ENCODE assay signal across 17 cellular contexts in the genomic region with DNA sequence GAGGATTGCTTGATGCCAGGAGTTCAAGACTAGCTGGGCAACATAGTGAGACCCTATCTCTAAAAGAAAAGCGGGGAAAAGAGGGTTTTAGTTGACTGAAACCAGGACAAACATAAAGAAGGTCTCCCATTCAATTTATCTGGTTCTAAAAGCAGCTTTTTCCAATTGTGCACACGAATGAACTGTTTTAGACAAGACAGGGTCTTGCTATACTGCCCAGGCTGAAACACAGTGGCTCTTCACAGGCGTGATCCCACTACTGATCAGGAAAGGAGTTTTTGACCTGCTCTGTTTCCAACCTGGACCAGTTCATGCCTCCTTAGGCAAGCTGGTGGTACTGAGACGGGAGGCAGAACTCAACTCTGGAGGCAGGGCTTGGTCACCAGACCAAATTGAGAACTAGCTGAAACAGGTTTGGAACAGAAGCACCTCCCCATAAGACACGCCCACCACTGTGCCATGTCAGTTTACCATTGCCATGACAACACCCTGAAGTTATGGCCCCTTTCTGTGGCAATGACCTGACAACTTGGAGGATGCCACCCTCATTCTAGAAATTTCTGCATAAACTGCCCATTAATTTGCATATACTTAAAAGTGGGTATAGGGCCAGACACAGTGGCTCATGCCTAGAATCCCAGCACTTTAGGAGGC. TPM values are rescaled to one million over a fixed set of nuclear protein-coding genes. Genes with fewer than 3 reads are reported as not detected.
DNase-seq lines count a peak whose midpoint lies in the region; ATAC-seq, FAIRE-seq and TF ChIP-seq lines count a peak whose summit lies in the region.
"Had no signal": no experiment of that assay in that cellular context is flagged by ENCODE, and none has a peak within 500 bp of the region (broad histone marks: within the 10 kb centered on the region; RNA-seq: fewer than 3 reads in every experiment).

No MANE protein-coding gene starts in this region.

- H3K36me3 ChIP-seq in HepG2 (replicated peaks in 1 of 2; ENCODE audit: control insufficient read depth in 1 of 2, insufficient read depth in 2 of 2, low read length in 2 of 2) (no peaks in the 10 kb centered on the region), right lobe of liver (no peaks in the 10 kb centered on the region), K562 (ENCODE audit: control insufficient read depth, insufficient read depth, low read length) (no peaks in the 10 kb centered on the region)
- H3K36me3 ChIP-seq: left lung had no signal

- BruUV-seq in HepG2 (replicated peaks; lab: Mats Ljungman, UMichigan) (no TSS peak), K562 (replicated peaks; lab: Mats Ljungman, UMichigan) (no TSS peak)

- no peak overlapping the region for H3K9ac ChIP-seq in HepG2 (ENCODE audit: insufficient read depth, low read depth, low read length)
- H3K9ac ChIP-seq in K562 (ENCODE audit: insufficient read depth in 1 of 2, low read depth in 2 of 2, low read length in 2 of 2), result no peak overlapping the region

- POLR2A ChIA-PET in HepG2 (lab: Yijun Ruan, JAX) (no interaction called here), K562 (lab: Yijun Ruan, JAX) (interaction anchor here (1.6 kb wide), 1 partner anchor 16 kb away, joined by 3 read pairs; no protein-coding TSS in a partner anchor)

- H3K27ac ChIP-seq in HepG2 (ENCODE audit: extremely low read length, insufficient read depth, low read length) (no peak overlapping the region), right lobe of liver (no peak overlapping the region), K562 (ENCODE audit: extremely low read depth, low read depth, low read length) (no peak overlapping the region), substantia nigra (ENCODE audit: low read depth, low read length, poor library complexity, severe bottlenecking) (no peak overlapping the region)
- H3K27ac ChIP-seq: left lung had no signal

- H3K9me3 ChIP-seq in HepG2 (ENCODE audit: low read length) (no peaks in the 10 kb centered on the region), right lobe of liver (no peaks in the 10 kb centered on the region), K562 (replicated peaks; ENCODE audit: control insufficient read depth, insufficient read depth, low read depth, low read length) (no peaks in the 10 kb centered on the region)
- H3K9me3 ChIP-seq: left lung had no signal

- no peaks in the 10 kb centered on the region for H3K9me3 Mint-ChIP-seq in activated naive CD4-positive, alpha-beta T cell treated with anti-CD3 and anti-CD28 coated beads, Interleukin-2, amount 50 U/mL, for 72 hours
- H3K9me3 Mint-ChIP-seq: activated naive CD4-positive, alpha-beta T cell treated with anti-CD3 and anti-CD28 coated beads, Interleukin-2, amount 50 U/mL, for 24 hours; HFFc6; naive B cell; stimulated activated naive CD8-positive, alpha-beta T cell treated with anti-CD3 and anti-CD28 coated beads, Interleukin-15, amount 100 ng/mL, for 72 hours had no signal

- H3K27ac Mint-ChIP-seq in activated naive CD4-positive, alpha-beta T cell treated with anti-CD3 and anti-CD28 coated beads, Interleukin-2, amount 50 U/mL, for 72 hours, result no peak overlapping the region
- H3K27ac Mint-ChIP-seq: activated naive CD4-positive, alpha-beta T cell treated with anti-CD3 and anti-CD28 coated beads, Interleukin-2, amount 50 U/mL, for 24 hours; HFFc6; naive B cell; stimulated activated naive CD8-positive, alpha-beta T cell treated with anti-CD3 and anti-CD28 coated beads, Interleukin-15, amount 100 ng/mL, for 72 hours had no signal

- CTCF ChIA-PET in HepG2 (lab: Yijun Ruan, JAX; ENCODE audit: low intra/inter-chr PET ratio, low total read pairs) (no interaction called here), K562 (lab: Yijun Ruan, JAX; ENCODE audit: low intra/inter-chr PET ratio) (no interaction called here)

- WGBS in HepG2 (ENCODE audit: low lambda C conversion rate), result 28% methylated on average over 4 of the region's 5 CpGs
- WGBS in right lobe of liver (ENCODE audit: insufficient coverage, low coverage, low lambda C conversion rate, missing lambda C conversion rate), result 70% methylated on average over 3 of the region's 5 CpGs
- WGBS in K562 (ENCODE audit: insufficient coverage, low coverage, missing lambda C conversion rate), result 57% methylated on average over 5 of the region's 5 CpGs
- WGBS in lower leg skin, 2 donors, result 72 to 80% methylated on average over 5 of the region's 5 CpGs

- no peak overlapping the region for H3K4me3 ChIP-seq in HepG2 (replicated peaks in 1 of 3; ENCODE audit: insufficient read depth in 1 of 3, low read depth in 2 of 3, low read length in 3 of 3)
- no peak overlapping the region for H3K4me3 ChIP-seq in right lobe of liver
- no peak overlapping the region for H3K4me3 ChIP-seq in K562
- no peak overlapping the region for H3K4me3 ChIP-seq in lower leg skin (ENCODE audit: low read depth, poor library complexity, severe bottlenecking)
- H3K4me3 ChIP-seq: left lung had no signal

- TF ChIP-seq POLR2A in HepG2 (IDR thresholded peaks at IDR 0.05; ENCODE audit: insufficient read depth in 1 of 2, low read depth in 2 of 2, low read length in 2 of 2), result no peak
- no peak for TF ChIP-seq POLR2A in right lobe of liver (IDR thresholded peaks at IDR 0.05)
- no peak for TF ChIP-seq POLR2A in K562 (conservative IDR thresholded peaks at IDR 0.05)
- TF ChIP-seq POLR2A in lower leg skin (IDR thresholded peaks at IDR 0.05), result no peak

- in situ Hi-C loops in HepG2 (cut with HindIII; ENCODE audit: extremely low pct_ligation_motif_present, low pct_unique_long_range_greater_than_20kb) (loop anchor here (25.0 kb wide), 1 partner anchor 161 kb away; no protein-coding TSS in a partner anchor), K562 (cut with MboI) (no loop called here)

- H3K4me2 ChIP-seq in HepG2 (ENCODE audit: low read depth, low read length) (0 out of 2 replicates have a peak overlapping the region, but pooled peaks have one; percentile 68), K562 (ENCODE audit: insufficient read depth, low read length) (no peak overlapping the region)

- DNase-seq in HepG2 (ENCODE audit: low spot score), result no peak
- DNase-seq in right lobe of liver, result no peak
- peak; percentile 72 for DNase-seq in MV-4-11 (lab: John Stamatoyannopoulos, UW)
- peak in 1 of 4 experiments; percentile 37 for DNase-seq in K562 (ENCODE audit: extremely low read depth in 1 of 4, low spot score in 3 of 4)
- DNase-seq in activated CD4-positive, CD25-positive, alpha-beta regulatory T cell treated with anti-CD3 and anti-CD28 coated beads, Interleukin-2, amount 50 U/mL, for 72 hours, result no peak
- DNase-seq in lower leg skin (ENCODE audit: low spot score in 2 of 2), result no peak
- DNase-seq in activated naive CD4-positive, alpha-beta T cell treated with anti-CD3 and anti-CD28 coated beads, Interleukin-2, amount 50 U/mL, for 72 hours (ENCODE audit: low spot score in 2 of 2), result no peak
- DNase-seq in substantia nigra (lab: John Stamatoyannopoulos, UW), result no peak
- DNase-seq: EL, HFFc6, left lung, naive B cell, NCI-H2029 treated with DMSO at 0.1 percent for 48 hours, PC-3 had no signal

- intact Hi-C loops in HepG2 (cut with micrococcal nuclease; ENCODE audit: unreplicated experiment), result no loop called here
- intact Hi-C loops in right lobe of liver (cut with DNase I), result no loop called here
- intact Hi-C loops in K562 (cut with micrococcal nuclease), result no loop called here
- intact Hi-C loops in lower leg skin (cut with DNase I; ENCODE audit: low total_unique reads), result no loop called here

- TF ChIP-seq RAD21 in HepG2 (CRISPR knock-in tag; IDR thresholded peaks at IDR 0.05) (no peak), K562 (CRISPR knock-in tag; conservative IDR thresholded peaks at IDR 0.05 in 1 of 2, IDR thresholded peaks at IDR 0.05 in 1 of 2) (no peak)

- H3K79me2 ChIP-seq in HepG2 (ENCODE audit: insufficient read depth, low read length), result no peaks in the 10 kb centered on the region
- peaks cover 21% of the 10 kb centered on the region for H3K79me2 ChIP-seq in K562 (ENCODE audit: control insufficient read depth, insufficient read depth, low read length)

- H4K20me1 ChIP-seq in HepG2 (ENCODE audit: insufficient read depth, low read length) (no peaks in the 10 kb centered on the region), K562 (replicated peaks; ENCODE audit: control insufficient read depth, insufficient read depth, low read length) (no peaks in the 10 kb centered on the region)

- ATAC-seq in HepG2, result no peak
- ATAC-seq in right lobe of liver, result no peak
- ATAC-seq in K562, result no peak
- no peak for ATAC-seq in activated naive CD4-positive, alpha-beta T cell treated with anti-CD3 and anti-CD28 coated beads, Interleukin-2, amount 50 U/mL, for 72 hours
- ATAC-seq: left lung; PC-3; sciatic nerve; stimulated activated naive CD8-positive, alpha-beta T cell treated with anti-CD3 and anti-CD28 coated beads, Interleukin-15, amount 100 ng/mL, for 72 hours had no signal

- H3K27me3 ChIP-seq in HepG2 (ENCODE audit: control insufficient read depth in 1 of 2, insufficient read depth in 2 of 2, low read length in 2 of 2) (no peaks in the 10 kb centered on the region; a peak in 1 of 5 replicates), right lobe of liver (no peaks in the 10 kb centered on the region), K562 (ENCODE audit: control insufficient read depth in 2 of 2, insufficient read depth in 2 of 2, low read length in 2 of 2) (no peaks in the 10 kb centered on the region)
- H3K27me3 ChIP-seq: left lung had no signal

- FAIRE-seq in HepG2 (lab: Jason Lieb, UNC) (no peak), K562 (lab: Jason Lieb, UNC) (no peak)

- peaks cover 0 to 6% of the 10 kb centered on the region in 2 donors for H3K36me3 Mint-ChIP-seq in activated naive CD4-positive, alpha-beta T cell treated with anti-CD3 and anti-CD28 coated beads, Interleukin-2, amount 50 U/mL, for 72 hours
- H3K36me3 Mint-ChIP-seq: activated naive CD4-positive, alpha-beta T cell treated with anti-CD3 and anti-CD28 coated beads, Interleukin-2, amount 50 U/mL, for 24 hours; naive B cell had no signal

- no peak for TF ChIP-seq EP300 in HepG2 (IDR thresholded peaks at IDR 0.05; ENCODE audit: low read depth in 2 of 2, low read length in 2 of 2)
- TF ChIP-seq EP300 in HepG2 (CRISPR knock-in tag; IDR thresholded peaks at IDR 0.05; ENCODE audit: borderline replicate concordance), result no peak
- no peak for TF ChIP-seq EP300 in K562 (IDR thresholded peaks at IDR 0.05; ENCODE audit: low read length)

- TF ChIP-seq CTCF in HepG2 (CRISPR knock-in tag; IDR thresholded peaks at IDR 0.05), result no peak
- no peak for TF ChIP-seq CTCF in right lobe of liver (IDR thresholded peaks at IDR 0.05)
- no peak for TF ChIP-seq CTCF in K562 (IDR thresholded peaks at IDR 0.05 in 2 of 3, conservative IDR thresholded peaks at IDR 0.05 in 1 of 3; ENCODE audit: insufficient read depth in 2 of 3, low read depth in 1 of 3, low read length in 3 of 3)
- TF ChIP-seq CTCF in lower leg skin (IDR thresholded peaks at IDR 0.05), result no peak

- peaks cover 39% of the 10 kb centered on the region for H3K4me1 ChIP-seq in HepG2 (ENCODE audit: insufficient read depth, low read length)
- H3K4me1 ChIP-seq in right lobe of liver, result no peaks in the 10 kb centered on the region
- peaks cover 13 to 18% of the 10 kb centered on the region in 2 experiments for H3K4me1 ChIP-seq in K562 (replicated peaks in 1 of 2; ENCODE audit: control insufficient read depth in 2 of 2, insufficient read depth in 2 of 2, low read length in 2 of 2)

- H3K9me1 ChIP-seq in K562 (ENCODE audit: control insufficient read depth, insufficient read depth, low read length), result no peaks in the 10 kb centered on the region

- H2AFZ ChIP-seq in HepG2 (ENCODE audit: low read length) (peak overlapping the region; percentile 57), K562 (ENCODE audit: low read depth, low read length) (peak overlapping the region; percentile 34; the same call in 1 of the 2 replicates)

RNA-seq across cellular contexts. Expression of a gene that starts 2.7 kb away (rescaled TPM):
- 51.7 and 82.4 TPM in 2 replicates for total RNA-seq in HepG2 (2016; rRNA removed; fragmentation: Illumina TruSeq; extraction: Trizol)
- total RNA-seq in HepG2 (2016; cell fraction: cytosol; rRNA removed; fragmentation: Illumina TruSeq; extraction: Trizol; ENCODE audit: low read depth), result 12.8 and 18.2 TPM in 2 replicates
- 53.2 and 84.3 TPM in 2 replicates for total RNA-seq in HepG2 (2016; cell fraction: insoluble cytoplasmic fraction; rRNA removed; fragmentation: Illumina TruSeq; extraction: Trizol)
- 22.0 and 25.9 TPM in 2 replicates for total RNA-seq in HepG2 (2016; cell fraction: membrane; rRNA removed; fragmentation: Illumina TruSeq; extraction: Trizol)
- 61.4 and 67.1 TPM in 2 replicates for total RNA-seq in HepG2 (2016; cell fraction: nucleus; rRNA removed; fragmentation: Illumina TruSeq; extraction: Trizol)
- polyA plus RNA-seq in HepG2 (2011; rRNA removed), result 28.1 and 54.2 TPM in 2 replicates
- polyA plus RNA-seq in HepG2 (2011; cell fraction: cytosol; rRNA removed), result 16.3 and 21.6 TPM in 2 replicates
- polyA plus RNA-seq in HepG2 (2011; cell fraction: nucleus; rRNA removed), result 5.9 and 6.4 TPM in 2 replicates
- polyA plus RNA-seq in HepG2 (2012), result 41.1 and 53.2 TPM in 2 replicates
- polyA plus RNA-seq in HepG2 (2016; cell fraction: cytosol; fragmentation: Illumina TruSeq; extraction: Trizol; ENCODE audit: low read depth), result 15.9 and 16.0 TPM in 2 replicates
- polyA plus RNA-seq in HepG2 (2016; cell fraction: insoluble cytoplasmic fraction; fragmentation: Illumina TruSeq; extraction: Trizol; ENCODE audit: low read depth), result 52.8 and 57.8 TPM in 2 replicates
- polyA plus RNA-seq in HepG2 (2016; cell fraction: membrane; fragmentation: Illumina TruSeq; extraction: Trizol; ENCODE audit: low read depth), result 14.5 and 18.2 TPM in 2 replicates
- 83.7 and 90.3 TPM in 2 replicates for polyA plus RNA-seq in HepG2 (2016; cell fraction: nucleus; fragmentation: Illumina TruSeq; extraction: Trizol; ENCODE audit: insufficient read depth, low read depth)
- 10.2 and 12.9 TPM in 2 replicates for polyA minus RNA-seq in HepG2 (2011; rRNA and poly(A)+ RNA removed; ENCODE audit: low replicate concordance)
- 21.3 and 25.6 TPM in 2 replicates for polyA minus RNA-seq in HepG2 (2011; cell fraction: cytosol; rRNA and poly(A)+ RNA removed)
- 18.9 and 21.6 TPM in 2 replicates for polyA minus RNA-seq in HepG2 (2011; cell fraction: nucleus; rRNA and poly(A)+ RNA removed)
- 100 to 1,000 TPM in 2 of 6 experiments, 10 to 100 TPM in 4; 34.7 to 131 (median 60.9) TPM for total RNA-seq in right lobe of liver
- 43.4 and 81.9 TPM in 2 replicates for total RNA-seq in K562 (2011; cell fraction: chromatin; rRNA removed; ENCODE audit: low replicate concordance)
- 34.2 and 38.8 TPM in 2 replicates for total RNA-seq in K562 (2011; cell fraction: nucleolus; rRNA removed)
- 63.2 and 69.8 TPM in 2 replicates for total RNA-seq in K562 (2011; cell fraction: nucleoplasm; rRNA removed)
- 47.0 and 54.0 TPM in 2 replicates for total RNA-seq in K562 (2014; rRNA removed)
- 67.3 and 81.6 TPM in 2 replicates for total RNA-seq in K562 (2014; rRNA removed; fragmentation: Illumina TruSeq; extraction: Trizol)
- total RNA-seq in K562 (2015; rRNA removed; fragmentation: Illumina TruSeq; extraction: Trizol), result 97.3 and 108 TPM in 2 replicates
- 55.6 and 62.0 TPM in 2 replicates for total RNA-seq in K562 (2021)
- polyA plus RNA-seq in K562 (2011; rRNA removed), result 72.7 and 92.4 TPM in 2 replicates
- 14.4 and 28.2 TPM in 2 replicates for polyA plus RNA-seq in K562 (2011; cell fraction: cytosol; rRNA removed)
- 12.1 and 24.6 TPM in 2 replicates for polyA plus RNA-seq in K562 (2011; cell fraction: nucleus; rRNA removed)
- polyA plus RNA-seq in K562 (2012), result 82.3 and 211 TPM in 2 replicates
- polyA plus RNA-seq in K562 (2014; fragmentation: Illumina TruSeq; extraction: Trizol), result 66.1 and 84.6 TPM in 2 replicates
- polyA plus RNA-seq in K562 (2014; fragmentation: Nextera tagmentation; extraction: Ambion mirVana), result 10 to 100 TPM; 89.0 to 95.5 TPM
- 65.8 and 74.1 TPM in 2 replicates for polyA plus RNA-seq in K562 (2014; rRNA removed)
- polyA minus RNA-seq in K562 (2011; rRNA and poly(A)+ RNA removed), result 115 and 117 TPM in 2 replicates
- polyA minus RNA-seq in K562 (2011; cell fraction: cytosol; rRNA and poly(A)+ RNA removed), result 26.1 and 26.2 TPM in 2 replicates
- 15.2 and 25.1 TPM in 2 replicates for polyA minus RNA-seq in K562 (2011; cell fraction: nucleus; rRNA and poly(A)+ RNA removed)
- 10 to 100 TPM; 13.1 to 27.1 (median 17.9) TPM for total RNA-seq in lower leg skin
- total RNA-seq in activated naive CD4-positive, alpha-beta T cell treated with anti-CD3 and anti-CD28 coated beads, Interleukin-2, amount 50 U/mL, for 72 hours, result 100 to 1,000 TPM in 1 of 2 donors, 10 to 100 TPM in 1; 49.4 to 122 TPM
